Comparison of ENCODE assay signal across 8 cellular contexts in the genomic region with DNA sequence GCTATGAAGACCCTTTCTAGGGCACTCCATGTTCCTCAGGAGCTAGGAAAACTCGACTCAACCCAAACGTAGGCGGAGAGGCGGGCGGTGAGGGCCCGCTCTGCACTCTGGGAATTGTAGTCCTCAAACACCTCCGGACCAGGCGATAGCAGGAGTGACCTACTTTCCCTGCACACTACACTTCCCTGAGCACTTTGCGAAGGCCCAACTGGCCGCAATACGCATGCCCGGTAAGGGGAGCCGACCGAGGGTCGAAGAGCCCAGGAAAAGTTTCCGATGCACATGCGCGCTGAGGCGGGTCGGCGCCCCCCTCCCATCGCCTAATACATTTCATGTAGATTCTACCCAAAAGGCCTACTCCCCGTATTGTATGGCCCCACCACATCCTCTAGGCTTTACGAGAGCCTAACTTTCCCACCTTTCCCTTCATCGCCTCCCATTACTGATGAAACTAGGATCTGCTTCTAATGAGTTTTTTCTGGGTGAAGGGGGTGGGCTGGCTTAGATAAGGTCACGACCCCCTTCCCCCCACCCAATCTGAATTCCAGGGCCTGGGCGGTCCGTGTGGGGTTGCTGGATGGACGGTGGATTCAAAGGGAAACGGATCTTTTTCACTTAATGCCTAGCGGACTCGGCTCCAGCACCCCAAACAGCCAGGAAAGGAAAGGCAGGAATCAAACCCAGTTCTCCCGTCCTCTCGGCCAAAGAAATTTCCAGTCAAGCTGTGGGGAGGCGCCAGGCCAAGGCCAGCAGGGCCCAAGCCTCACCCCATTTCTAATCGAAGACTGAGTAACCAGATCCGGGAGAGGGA. TPM values are rescaled to one million over a fixed set of nuclear protein-coding genes. Genes with fewer than 3 reads are reported as not detected.
DNase-seq lines count a peak whose midpoint lies in the region; ATAC-seq and TF ChIP-seq lines count a peak whose summit lies in the region.

No MANE protein-coding gene starts in this region.

- H3K4me1 ChIP-seq in heart right ventricle (peaks cover 11 to 56% (median 50%) of the 10 kb centered on the region in 9 donors), transverse colon (peaks cover 14 to 36% (median 19%) of the 10 kb centered on the region in 4 donors)

- ATAC-seq in HG02759 (IDR thresholded peaks at IDR 0.05; ENCODE audit: unreplicated experiment) = peak; percentile 58
- ATAC-seq in heart right ventricle = peak; percentile 42 to 71 (median 64)

- H3K9me3 ChIP-seq in heart right ventricle = no peaks in the 10 kb centered on the region
- H3K9me3 ChIP-seq in transverse colon = no peaks in the 10 kb centered on the region

- H3K4me3 Mint-ChIP-seq in T-helper 1 cell treated with Interleukin-12 subunit alpha and Interleukin-12 subunit beta and Interleukin-4 antibody, amounts not matched to agents 30 μg/mL and 1 μg/mL, for 36 hours = peak overlapping the region; percentile 88

- peak overlapping the region; percentile 95 for H3K27ac Mint-ChIP-seq in T-helper 1 cell treated with Interleukin-12 subunit alpha and Interleukin-12 subunit beta and Interleukin-4 antibody, amounts not matched to agents 30 μg/mL and 1 μg/mL, for 36 hours

- peak; percentile 72 for TF ChIP-seq POLR2A in transverse colon (IDR thresholded peaks at IDR 0.05)

- H3K4me1 Mint-ChIP-seq in T-helper 1 cell treated with Interleukin-12 subunit alpha and Interleukin-12 subunit beta and Interleukin-4 antibody, amounts not matched to agents 30 μg/mL and 1 μg/mL, for 36 hours (ENCODE audit: low read depth) = peaks cover 20% of the 10 kb centered on the region

- in situ Hi-C loops in transverse colon (cut with MboI; ENCODE audit: low pct_ligation_motif_present in 1 of 4, low pct_unique_long_range_greater_than_20kb in 1 of 4, low sequenced_read_pairs in 3 of 4) = no loop called here

- no peaks in the 10 kb centered on the region for H3K9me3 Mint-ChIP-seq in T-helper 1 cell treated with Interleukin-12 subunit alpha and Interleukin-12 subunit beta and Interleukin-4 antibody, amounts not matched to agents 30 μg/mL and 1 μg/mL, for 36 hours

- 0% methylated on average over 37 of the region's 37 CpGs for WGBS in heart right ventricle, 2 donors
- 0% methylated on average over 35 of the region's 37 CpGs; no CpG with 5 or more reads in 1 of the 2 donors for WGBS in transverse colon (ENCODE audit: low coverage in 1 of 2), 2 donors

- no peaks in the 10 kb centered on the region for H3K27me3 Mint-ChIP-seq in T-helper 1 cell treated with Interleukin-12 subunit alpha and Interleukin-12 subunit beta and Interleukin-4 antibody, amounts not matched to agents 30 μg/mL and 1 μg/mL, for 36 hours (ENCODE audit: low read depth)

- H3K27me3 ChIP-seq in heart right ventricle (no peaks in the 10 kb centered on the region), transverse colon (no peaks in the 10 kb centered on the region)

- peak overlapping the region; percentile 98 to 100 (median 100) for H3K27ac ChIP-seq in heart right ventricle
- H3K27ac ChIP-seq in transverse colon = peak overlapping the region; percentile 100

- peaks cover 13% of the 10 kb centered on the region for H3K36me3 Mint-ChIP-seq in T-helper 1 cell treated with Interleukin-12 subunit alpha and Interleukin-12 subunit beta and Interleukin-4 antibody, amounts not matched to agents 30 μg/mL and 1 μg/mL, for 36 hours (ENCODE audit: low read depth)

- peak overlapping the region; percentile 82 for H3K4me3 ChIP-seq in GM12865 (ENCODE audit: low read depth, low read length)
- peak overlapping the region; percentile 82 to 99 (median 96) for H3K4me3 ChIP-seq in heart right ventricle
- H3K4me3 ChIP-seq in transverse colon = peak overlapping the region; percentile 77 to 97 (median 95)

- H3K36me3 ChIP-seq in heart right ventricle = peaks cover 0 to 42% (median 10%) of the 10 kb centered on the region in 9 donors
- peaks cover 0 to 16% (median 0%) of the 10 kb centered on the region in 4 donors for H3K36me3 ChIP-seq in transverse colon

- intact Hi-C loops in heart right ventricle (cut with DNase I) (loop anchor here in 1 of 10 donors (2.0 kb wide), 1 partner anchor 34 kb away; no protein-coding TSS in a partner anchor), transverse colon (cut with DNase I; ENCODE audit: low total_unique reads) (no loop called here)

- TF ChIP-seq CTCF in GM12865 (IDR thresholded peaks at IDR 0.05; ENCODE audit: insufficient read depth, low read depth, low read length, missing control alignments) (no peak), heart right ventricle (IDR thresholded peaks at IDR 0.05) (no peak), transverse colon (IDR thresholded peaks at IDR 0.05) (no peak)

- TF ChIP-seq EP300 in transverse colon (IDR thresholded peaks at IDR 0.05; ENCODE audit: low read depth) = no peak

- DNase-seq in GM12865 (ENCODE audit: low read depth) (peak; percentile 95), NCI-H1436 treated with DMSO at 0.1 percent for 48 hours (lab: John Stamatoyannopoulos, UW) (peak; percentile 86), amniotic stem cell (lab: John Stamatoyannopoulos, UW) (peak; percentile 84), heart right ventricle (peak; percentile 88 to 92), pons (ENCODE audit: low spot score) (peak; percentile 94), transverse colon (peak; percentile 93)

RNA-seq across cellular contexts. Expression of a gene that starts 2.0 kb away (rescaled TPM):
- total RNA-seq in heart right ventricle (10 to 100 TPM; 26.4 to 84.9 (median 47.9) TPM), transverse colon (10 to 100 TPM; 22.7 to 64.0 (median 49.7) TPM)
- polyA plus RNA-seq in heart right ventricle = 10 to 100 TPM; 29.2 to 33.8 TPM

RNA-seq across cellular contexts. Expression of a gene that starts 23.9 kb away (rescaled TPM):
- total RNA-seq in heart right ventricle = 10 to 100 TPM; 13.3 to 27.2 (median 20.2) TPM
- 10 to 100 TPM; 36.3 to 41.3 TPM for polyA plus RNA-seq in heart right ventricle
- 10 to 100 TPM in 3 of 4 donors, 1 to 10 TPM in 1; 3.0 to 33.9 (median 25.0) TPM for total RNA-seq in transverse colon

RNA-seq across cellular contexts. Expression of a gene that starts 24.4 kb away (rescaled TPM):
- total RNA-seq in heart right ventricle (1,000 to 10,000 TPM in 1 of 10 donors, 100 to 1,000 TPM in 9; 587 to 1,020 (median 900) TPM), transverse colon (100 to 1,000 TPM; 164 to 351 (median 255) TPM)
- polyA plus RNA-seq in heart right ventricle = 100 to 1,000 TPM; 180 to 375 TPM

Comparison
In these comparisons a context has a peak if more than half of its experiments do, and no peak if none do; other contexts are left out.
1. Peak in every context shown above with its lines: DNase-seq, ATAC-seq, H3K4me3 ChIP-seq and H3K27ac ChIP-seq.